ENCODE assay signal across 18 cellular contexts in genomic region chr22:46442217-46442853, GRCh38.
DNase-seq lines count a peak whose midpoint lies in the region; ATAC-seq and TF ChIP-seq lines count a peak whose summit lies in the region.
"Had no signal": no experiment of that assay in that cellular context is flagged by ENCODE, and none has a peak within 500 bp of the region (broad histone marks: within the 10 kb centered on the region; RNA-seq: fewer than 3 reads in every experiment).

No MANE protein-coding gene starts in this region.

- no peak overlapping the region for H2BK12ac ChIP-seq in neuronal stem cell (ENCODE audit: low read length)

- H3K27ac ChIP-seq in endodermal cell (ENCODE audit: low read depth, low read length), result no peak overlapping the region
- no peak overlapping the region for H3K27ac ChIP-seq in neuronal stem cell (replicated peaks; ENCODE audit: low read length)
- peak overlapping the region; percentile 70 for H3K27ac ChIP-seq in upper lobe of right lung
- H3K27ac ChIP-seq in esophagus squamous epithelium, result no peak overlapping the region
- H3K27ac ChIP-seq: BLaER1 treated with 17β-estradiol and CSF1 and Interleukin-3, amounts not matched to agents 10 nM and 100 nM; KMS-11 had no signal

- no peak overlapping the region for H2BK5ac ChIP-seq in neuronal stem cell (ENCODE audit: low read length)

- peak overlapping the region; percentile 83 for H3K23ac ChIP-seq in neuronal stem cell (ENCODE audit: low read depth, low read length, poor library complexity)

- no peak overlapping the region for H3K27ac Mint-ChIP-seq in endodermal cell
- H3K27ac Mint-ChIP-seq: CD4-positive, alpha-beta T cell; IgD-negative memory B cell had no signal

- H3K9ac ChIP-seq in endodermal cell (ENCODE audit: extremely low read depth, low read length, poor library complexity, severe bottlenecking), result no peak overlapping the region
- no peak overlapping the region for H3K9ac ChIP-seq in neuronal stem cell (ENCODE audit: low read depth, low read length, poor library complexity)
- H3K9ac ChIP-seq: BLaER1 treated with 17β-estradiol and CSF1 and Interleukin-3, amounts not matched to agents 10 nM and 100 nM; KMS-11 had no signal

- H3K27me3 ChIP-seq in HAP-1 (ENCODE audit: low read depth), result no peaks in the 10 kb centered on the region
- no peaks in the 10 kb centered on the region for H3K27me3 ChIP-seq in endodermal cell (ENCODE audit: control insufficient read depth, insufficient read depth, low read length, poor library complexity, severe bottlenecking)
- H3K27me3 ChIP-seq in neuronal stem cell (ENCODE audit: control insufficient read depth in 3 of 3, insufficient read depth in 3 of 3, low read depth in 1 of 3, low read length in 3 of 3), result no peaks in the 10 kb centered on the region
- no peaks in the 10 kb centered on the region for H3K27me3 ChIP-seq in upper lobe of right lung
- no peaks in the 10 kb centered on the region for H3K27me3 ChIP-seq in esophagus squamous epithelium

- no peak overlapping the region for H4K91ac ChIP-seq in neuronal stem cell (ENCODE audit: low read depth, low read length, poor library complexity)

- H3K36me3 Mint-ChIP-seq in endodermal cell (ENCODE audit: low read depth), result peaks cover 5% of the 10 kb centered on the region

- peak overlapping the region; percentile 25 for H2BK15ac ChIP-seq in neuronal stem cell (ENCODE audit: low read length)

- no peaks in the 10 kb centered on the region for H3K79me1 ChIP-seq in neuronal stem cell (ENCODE audit: low read depth, low read length)

- H3K36me3 ChIP-seq in HAP-1 (replicated peaks) (no peaks in the 10 kb centered on the region), endodermal cell (ENCODE audit: control insufficient read depth, insufficient read depth, low read length) (no peaks in the 10 kb centered on the region), neuronal stem cell (replicated peaks in 1 of 2; ENCODE audit: control insufficient read depth in 2 of 2, insufficient read depth in 2 of 2, low read length in 2 of 2) (peaks cover 0 to 2% of the 10 kb centered on the region in 2 donors), upper lobe of right lung (no peaks in the 10 kb centered on the region), esophagus squamous epithelium (peaks cover 0 to 16% (median 0%) of the 10 kb centered on the region in 3 donors)
- H3K36me3 ChIP-seq: BLaER1 treated with 17β-estradiol and CSF1 and Interleukin-3, amounts not matched to agents 10 nM and 100 nM had no signal

- H3K4me3 ChIP-seq in HAP-1 (no peak overlapping the region), endodermal cell (ENCODE audit: low read length) (no peak overlapping the region), neuronal stem cell (ENCODE audit: low read length in 2 of 2) (no peak overlapping the region), upper lobe of right lung (no peak overlapping the region), esophagus squamous epithelium (no peak overlapping the region)
- H3K4me3 ChIP-seq: BLaER1 treated with 17β-estradiol and CSF1 and Interleukin-3, amounts not matched to agents 10 nM and 100 nM had no signal

- H2AK5ac ChIP-seq in neuronal stem cell (ENCODE audit: low read depth, low read length), result peak overlapping the region; percentile 41

- no peak overlapping the region for H2AFZ ChIP-seq in neuronal stem cell (ENCODE audit: low read length)

- ATAC-seq in upper lobe of right lung, result no peak

- intact Hi-C loops in upper lobe of right lung (cut with DNase I) (no loop called here), esophagus squamous epithelium (cut with DNase I) (no loop called here)

- H3K14ac ChIP-seq in neuronal stem cell (ENCODE audit: low read length), result no peak overlapping the region

- no peak overlapping the region for H3K4ac ChIP-seq in neuronal stem cell (ENCODE audit: low read length)

- peaks cover 13% of the 10 kb centered on the region for H3K4me1 Mint-ChIP-seq in endodermal cell

- 90 to 91% methylated on average over 7 to 14 of the region's 14 CpGs for WGBS in endodermal cell (ENCODE audit: insufficient coverage in 1 of 2, insufficient read length in 1 of 2), 2 experiments
- WGBS in neuronal stem cell (ENCODE audit: extremely low coverage in 2 of 2, insufficient read length in 2 of 2, insufficient replicate concordance in 1 of 2), 2 donors, result no CpG with 5 or more reads among the region's 14 CpGs
- 81 to 83% methylated on average over 8 of the region's 14 CpGs for WGBS in esophagus squamous epithelium, 2 donors

- H4K8ac ChIP-seq in neuronal stem cell (ENCODE audit: low read depth, low read length), result no peak overlapping the region

- no peaks in the 10 kb centered on the region for H3K9me3 Mint-ChIP-seq in endodermal cell
- H3K9me3 Mint-ChIP-seq: CD4-positive, alpha-beta T cell; IgD-negative memory B cell had no signal

- H3K27me3 Mint-ChIP-seq in endodermal cell (ENCODE audit: insufficient read depth), result no peaks in the 10 kb centered on the region
- H3K27me3 Mint-ChIP-seq: CD4-positive, alpha-beta T cell had no signal

- peak overlapping the region; percentile 5 for H3K18ac ChIP-seq in neuronal stem cell (ENCODE audit: low read length)

- no peak overlapping the region for H3K4me2 ChIP-seq in neuronal stem cell (ENCODE audit: insufficient read depth, low read length, poor library complexity, severe bottlenecking)
- H3K4me2 ChIP-seq: KMS-11 had no signal

- H3K4me1 ChIP-seq in HAP-1, result peaks cover 19% of the 10 kb centered on the region
- no peaks in the 10 kb centered on the region for H3K4me1 ChIP-seq in endodermal cell (ENCODE audit: control insufficient read depth, insufficient read depth, low read length)
- H3K4me1 ChIP-seq in neuronal stem cell (ENCODE audit: control insufficient read depth in 2 of 2, insufficient read depth in 1 of 2, low read depth in 1 of 2, low read length in 2 of 2), result peaks cover 28 to 34% of the 10 kb centered on the region in 2 donors
- H3K4me1 ChIP-seq in upper lobe of right lung, result peaks cover 5% of the 10 kb centered on the region
- peaks cover 0 to 66% (median 8%) of the 10 kb centered on the region in 3 donors for H3K4me1 ChIP-seq in esophagus squamous epithelium

- peak; percentile 49 to 78 for DNase-seq in HAP-1 (ENCODE audit: low spot score in 2 of 2)
- DNase-seq in endodermal cell, result peak; percentile 29
- DNase-seq in neuronal stem cell (ENCODE audit: low spot score), result no peak
- no peak for DNase-seq in upper lobe of right lung
- no peak for DNase-seq in GM19238 (ENCODE audit: insufficient read length, low spot score)
- DNase-seq in esophagus squamous epithelium (lab: John Stamatoyannopoulos, UW), result no peak
- DNase-seq in T-helper 9 cell, result no peak
- DNase-seq: CD4-positive, alpha-beta T cell; MM.1S; NCI-H2029; NCI-H446 treated with DMSO at 0.1 percent for 48 hours; NCI-H526; NCI-H82; RPMI8226; SHP77 had no signal

- H3K9me3 ChIP-seq in HAP-1 (no peaks in the 10 kb centered on the region), endodermal cell (ENCODE audit: control insufficient read depth, low read length) (no peaks in the 10 kb centered on the region), neuronal stem cell (replicated peaks in 1 of 2; ENCODE audit: control insufficient read depth in 2 of 2, insufficient read depth in 1 of 2, low read depth in 1 of 2, low read length in 2 of 2) (no peaks in the 10 kb centered on the region), upper lobe of right lung (no peaks in the 10 kb centered on the region), esophagus squamous epithelium (no peaks in the 10 kb centered on the region)
- H3K9me3 ChIP-seq: BLaER1 treated with 17β-estradiol and CSF1 and Interleukin-3, amounts not matched to agents 10 nM and 100 nM had no signal

- no peak overlapping the region for H2BK120ac ChIP-seq in neuronal stem cell (ENCODE audit: low read depth, low read length)

- TF ChIP-seq CTCF in endodermal cell (conservative IDR thresholded peaks at IDR 0.05) (no peak), upper lobe of right lung (IDR thresholded peaks at IDR 0.05) (no peak), esophagus squamous epithelium (IDR thresholded peaks at IDR 0.05) (no peak)

- no peak overlapping the region for H3K4me3 Mint-ChIP-seq in endodermal cell
- H3K4me3 Mint-ChIP-seq: CD4-positive, alpha-beta T cell had no signal

- in situ Hi-C loops in HAP-1 (cut with MboI; ENCODE audit: low sequenced_read_pairs), result no loop called here

- no peak for TF ChIP-seq POLR2A in esophagus squamous epithelium (IDR thresholded peaks at IDR 0.05)

Comparison
In these comparisons a context has a peak if more than half of its experiments do, and no peak if none do; other contexts are left out.
1. DNase-seq: peak in HAP-1 (2 of 2) and endodermal cell (single experiment); none in neuronal stem cell (single experiment), upper lobe of right lung (single experiment), GM19238 (single experiment), esophagus squamous epithelium (single experiment) and T-helper 9 cell (single experiment).